Comparison of ENCODE assay signal across 1 cellular context in genomic region chr3:171258316-171258715, GRCh38.
TF ChIP-seq lines count a peak whose summit lies in the region.

No MANE protein-coding gene starts in this region.

TF ChIP-seq in IMR-90, 13 proteins besides CTCF, POLR2A, EP300 and RAD21:
- no peak for TF ChIP-seq MAFK (IDR thresholded peaks at IDR 0.05; ENCODE audit: low read depth, low read length)
- TF ChIP-seq NFE2L2 (IDR thresholded peaks at IDR 0.05; ENCODE audit: low read depth, low read length), result no peak
- no peak for TF ChIP-seq CEBPB (IDR thresholded peaks at IDR 0.05; ENCODE audit: low read depth, low read length)
- no peak for TF ChIP-seq SMC3 (IDR thresholded peaks at IDR 0.05; ENCODE audit: low read depth, low read length)
- no peak for TF ChIP-seq USF2 (IDR thresholded peaks at IDR 0.05; ENCODE audit: low read depth, low read length)
- no peak for TF ChIP-seq ELK1 (IDR thresholded peaks at IDR 0.05; ENCODE audit: borderline replicate concordance, low read depth, low read length)
- no peak for TF ChIP-seq MAZ (IDR thresholded peaks at IDR 0.05; ENCODE audit: borderline replicate concordance, low read depth, low read length)
- no peak for TF ChIP-seq RFX5 (IDR thresholded peaks at IDR 0.05; ENCODE audit: low read depth, low read length)
- TF ChIP-seq RCOR1 (IDR thresholded peaks at IDR 0.05; ENCODE audit: insufficient replicate concordance, low read length), result no peak
- TF ChIP-seq BHLHE40 (IDR thresholded peaks at IDR 0.05; ENCODE audit: low read depth, low read length), result no peak
- TF ChIP-seq CHD1 (IDR thresholded peaks at IDR 0.05; ENCODE audit: low read depth, low read length), result no peak
- no peak for TF ChIP-seq MXI1 (IDR thresholded peaks at IDR 0.05; ENCODE audit: borderline replicate concordance, low read depth, low read length)
- TF ChIP-seq FOS (IDR thresholded peaks at IDR 0.05; ENCODE audit: low read depth, low read length), result no peak
TF ChIP-seq in IMR-90: peak in this region for 0.
